ENCODE assay signal across 8 cellular contexts in the genomic region with DNA sequence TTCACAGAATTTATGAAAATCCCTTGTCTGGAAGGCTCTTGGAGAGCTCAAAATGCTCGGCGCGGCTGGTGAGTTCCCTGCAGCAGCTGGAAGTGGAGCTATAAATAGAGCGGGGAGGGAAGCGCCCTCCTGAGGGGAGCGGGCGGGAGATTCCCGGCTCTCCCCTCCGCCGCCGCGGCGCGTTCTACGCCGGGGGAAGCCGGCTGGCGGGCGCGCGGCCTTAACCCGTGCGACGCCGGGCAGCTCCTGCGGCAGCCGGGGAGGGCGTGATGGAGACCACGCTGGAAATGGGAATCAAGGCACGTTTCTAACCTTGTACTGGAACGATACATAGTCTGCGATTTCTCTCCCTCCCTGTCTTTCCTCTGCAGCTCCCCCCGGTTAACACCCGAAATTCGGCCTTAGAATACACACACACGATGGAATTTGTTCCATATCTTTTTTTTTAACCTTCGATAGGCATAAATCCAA.
A peak's percentile ranks its signal among the peaks of the same experiment; 100 is the strongest.
DNase-seq lines count a peak whose midpoint lies in the region; ATAC-seq and TF ChIP-seq lines count a peak whose summit lies in the region.

No MANE protein-coding gene starts in this region.

- intact Hi-C loops in right cardiac atrium (cut with DNase I), result no loop called here
- intact Hi-C loops in activated naive CD4-positive, alpha-beta T cell treated with anti-CD3 and anti-CD28 coated beads for 36 hours (cut with micrococcal nuclease), result no loop called here

- CTCF ChIA-PET in activated naive CD4-positive, alpha-beta T cell treated with anti-CD3 and anti-CD28 coated beads for 36 hours (lab: Charles Lee), result no interaction called here

- no peaks in the 10 kb centered on the region for H3K79me2 ChIP-seq in Karpas-422 (ENCODE audit: low read length)

- DNase-seq in right cardiac atrium (peak; percentile 58 to 81 (median 81)), Karpas-422 (no peak)
- DNase-seq in activated naive CD4-positive, alpha-beta T cell treated with anti-CD3 and anti-CD28 coated beads for 36 hours, result no peak
- DNase-seq in activated naive CD4-positive, alpha-beta T cell treated with Interleukin-2 at 50 U/mL for 16 hours, result no peak
- DNase-seq in stimulated activated naive B cell treated with anti-CD40 and anti-IgM and Interleukin-4, amounts not matched to agents 10 μg/mL and 1 μg/mL and 100 μg/mL, for 72 hours, result no peak

- H4K20me1 ChIP-seq in Karpas-422 (ENCODE audit: insufficient read depth, low read depth, low read length), result no peaks in the 10 kb centered on the region

- no peaks in the 10 kb centered on the region for H3K9me2 ChIP-seq in Karpas-422 (replicated peaks; ENCODE audit: insufficient read depth, low read length)

- H3K27me3 Mint-ChIP-seq in activated naive CD4-positive, alpha-beta T cell treated with anti-CD3 and anti-CD28 coated beads for 36 hours (ENCODE audit: low read depth), result peaks cover 44% of the 10 kb centered on the region
- peaks cover 36% of the 10 kb centered on the region in 2 donors for H3K27me3 Mint-ChIP-seq in stimulated activated naive B cell treated with anti-CD40 and anti-IgM and Interleukin-4, amounts not matched to agents 10 μg/mL and 1 μg/mL and 100 μg/mL, for 72 hours

- TF ChIP-seq CTCF in WI38 (IDR thresholded peaks at IDR 0.05; ENCODE audit: low read depth, low read length), result no peak

- H3K27me3 ChIP-seq in HUES64 (ENCODE audit: insufficient read depth, low read length), result peaks cover 55% of the 10 kb centered on the region
- H3K27me3 ChIP-seq in right cardiac atrium (ENCODE audit: control insufficient read depth, insufficient read depth), result peaks cover 2% of the 10 kb centered on the region
- H3K27me3 ChIP-seq in rectal smooth muscle tissue (ENCODE audit: control insufficient read depth, insufficient read depth, low read length), result no peaks in the 10 kb centered on the region
- no peaks in the 10 kb centered on the region for H3K27me3 ChIP-seq in Karpas-422 (ENCODE audit: low read length)

- H3K9me3 Mint-ChIP-seq in activated naive CD4-positive, alpha-beta T cell treated with anti-CD3 and anti-CD28 coated beads for 36 hours, result peaks cover 2% of the 10 kb centered on the region
- H3K9me3 Mint-ChIP-seq in stimulated activated naive B cell treated with anti-CD40 and anti-IgM and Interleukin-4, amounts not matched to agents 10 μg/mL and 1 μg/mL and 100 μg/mL, for 72 hours, result peaks cover 0 to 2% of the 10 kb centered on the region in 2 donors

- H3K9me3 ChIP-seq in HUES64 (ENCODE audit: insufficient read depth, low read depth, low read length) (no peaks in the 10 kb centered on the region), right cardiac atrium (ENCODE audit: control insufficient read depth, low read length) (no peaks in the 10 kb centered on the region), Karpas-422 (ENCODE audit: low read length) (no peaks in the 10 kb centered on the region)

- H3K27ac ChIP-seq in HUES64 (ENCODE audit: low read depth, low read length) (no peak overlapping the region), right cardiac atrium (ENCODE audit: low read length) (peak overlapping the region; percentile 3), rectal smooth muscle tissue (ENCODE audit: low read depth, low read length) (no peak overlapping the region), Karpas-422 (ENCODE audit: low read length) (no peak overlapping the region)

- H3K4me1 Mint-ChIP-seq in activated naive CD4-positive, alpha-beta T cell treated with anti-CD3 and anti-CD28 coated beads for 36 hours (ENCODE audit: low read depth), result no peaks in the 10 kb centered on the region
- H3K4me1 Mint-ChIP-seq in stimulated activated naive B cell treated with anti-CD40 and anti-IgM and Interleukin-4, amounts not matched to agents 10 μg/mL and 1 μg/mL and 100 μg/mL, for 72 hours, result no peaks in the 10 kb centered on the region

- no peak overlapping the region for H3K4me2 ChIP-seq in Karpas-422 (ENCODE audit: low read depth, low read length, poor library complexity, severe bottlenecking)

- peak overlapping the region; percentile 64 for H3K4me3 ChIP-seq in HUES64 (ENCODE audit: low read length)
- peak overlapping the region; percentile 52 for H3K4me3 ChIP-seq in WI38 (ENCODE audit: low read depth, low read length)
- H3K4me3 ChIP-seq in right cardiac atrium (ENCODE audit: low read length), result peak overlapping the region; percentile 72
- H3K4me3 ChIP-seq in rectal smooth muscle tissue (ENCODE audit: low read length), result peak overlapping the region; percentile 44
- H3K4me3 ChIP-seq in Karpas-422 (ENCODE audit: low read length), result no peak overlapping the region

- no peak overlapping the region for H3K27ac Mint-ChIP-seq in activated naive CD4-positive, alpha-beta T cell treated with anti-CD3 and anti-CD28 coated beads for 36 hours
- H3K27ac Mint-ChIP-seq in stimulated activated naive B cell treated with anti-CD40 and anti-IgM and Interleukin-4, amounts not matched to agents 10 μg/mL and 1 μg/mL and 100 μg/mL, for 72 hours, result no peak overlapping the region

- H3K9ac ChIP-seq in HUES64 (ENCODE audit: low read depth, low read length) (peak overlapping the region; percentile 50; the same call in 1 of the 2 replicates), rectal smooth muscle tissue (ENCODE audit: low read length) (no peak overlapping the region), Karpas-422 (ENCODE audit: low read length) (no peak overlapping the region)

- under 1% methylated on average over 37 of the region's 37 CpGs for WGBS in HUES64
- under 1% methylated on average over 37 of the region's 37 CpGs for WGBS in right cardiac atrium

- H3K36me3 Mint-ChIP-seq in activated naive CD4-positive, alpha-beta T cell treated with anti-CD3 and anti-CD28 coated beads for 36 hours (ENCODE audit: low read depth), result no peaks in the 10 kb centered on the region
- no peaks in the 10 kb centered on the region for H3K36me3 Mint-ChIP-seq in stimulated activated naive B cell treated with anti-CD40 and anti-IgM and Interleukin-4, amounts not matched to agents 10 μg/mL and 1 μg/mL and 100 μg/mL, for 72 hours

- no peak overlapping the region for H3K4me3 Mint-ChIP-seq in activated naive CD4-positive, alpha-beta T cell treated with anti-CD3 and anti-CD28 coated beads for 36 hours
- no peak overlapping the region for H3K4me3 Mint-ChIP-seq in stimulated activated naive B cell treated with anti-CD40 and anti-IgM and Interleukin-4, amounts not matched to agents 10 μg/mL and 1 μg/mL and 100 μg/mL, for 72 hours

- H3K36me3 ChIP-seq in HUES64 (ENCODE audit: insufficient read depth, low read length) (no peaks in the 10 kb centered on the region), rectal smooth muscle tissue (ENCODE audit: control insufficient read depth, insufficient read depth, low read length) (no peaks in the 10 kb centered on the region), Karpas-422 (ENCODE audit: insufficient read depth, low read length) (no peaks in the 10 kb centered on the region)

- H3K4me1 ChIP-seq in HUES64 (ENCODE audit: insufficient read depth, low read length) (peaks cover 16% of the 10 kb centered on the region), right cardiac atrium (ENCODE audit: control insufficient read depth, insufficient read depth, low read length) (peaks cover 7% of the 10 kb centered on the region), rectal smooth muscle tissue (ENCODE audit: control insufficient read depth, insufficient read depth, low read length) (peaks cover 8% of the 10 kb centered on the region), Karpas-422 (ENCODE audit: low read length) (no peaks in the 10 kb centered on the region)

- peak; percentile 95 to 96 for ATAC-seq in right cardiac atrium
- ATAC-seq in stimulated activated naive B cell treated with anti-CD40 and anti-IgM and Interleukin-4, amounts not matched to agents 10 μg/mL and 1 μg/mL and 100 μg/mL, for 72 hours (replicated peaks), result no peak

- H2AFZ ChIP-seq in Karpas-422 (ENCODE audit: low read length), result no peak overlapping the region

Comparison
In these comparisons a context has a peak if more than half of its experiments do, and no peak if none do; other contexts are left out.
1. ATAC-seq: peak in right cardiac atrium (2 of 2); none in stimulated activated naive B cell treated with anti-CD40 and anti-IgM and Interleukin-4, amounts not matched to agents 10 μg/mL and 1 μg/mL and 100 μg/mL, for 72 hours (0 of 2).
2. DNase-seq: peak in right cardiac atrium (3 of 3); none in activated naive CD4-positive, alpha-beta T cell treated with anti-CD3 and anti-CD28 coated beads for 36 hours (single experiment), activated naive CD4-positive, alpha-beta T cell treated with Interleukin-2 at 50 U/mL for 16 hours (single experiment), Karpas-422 (single experiment) and stimulated activated naive B cell treated with anti-CD40 and anti-IgM and Interleukin-4, amounts not matched to agents 10 μg/mL and 1 μg/mL and 100 μg/mL, for 72 hours (single experiment).